In the genomic region with DNA sequence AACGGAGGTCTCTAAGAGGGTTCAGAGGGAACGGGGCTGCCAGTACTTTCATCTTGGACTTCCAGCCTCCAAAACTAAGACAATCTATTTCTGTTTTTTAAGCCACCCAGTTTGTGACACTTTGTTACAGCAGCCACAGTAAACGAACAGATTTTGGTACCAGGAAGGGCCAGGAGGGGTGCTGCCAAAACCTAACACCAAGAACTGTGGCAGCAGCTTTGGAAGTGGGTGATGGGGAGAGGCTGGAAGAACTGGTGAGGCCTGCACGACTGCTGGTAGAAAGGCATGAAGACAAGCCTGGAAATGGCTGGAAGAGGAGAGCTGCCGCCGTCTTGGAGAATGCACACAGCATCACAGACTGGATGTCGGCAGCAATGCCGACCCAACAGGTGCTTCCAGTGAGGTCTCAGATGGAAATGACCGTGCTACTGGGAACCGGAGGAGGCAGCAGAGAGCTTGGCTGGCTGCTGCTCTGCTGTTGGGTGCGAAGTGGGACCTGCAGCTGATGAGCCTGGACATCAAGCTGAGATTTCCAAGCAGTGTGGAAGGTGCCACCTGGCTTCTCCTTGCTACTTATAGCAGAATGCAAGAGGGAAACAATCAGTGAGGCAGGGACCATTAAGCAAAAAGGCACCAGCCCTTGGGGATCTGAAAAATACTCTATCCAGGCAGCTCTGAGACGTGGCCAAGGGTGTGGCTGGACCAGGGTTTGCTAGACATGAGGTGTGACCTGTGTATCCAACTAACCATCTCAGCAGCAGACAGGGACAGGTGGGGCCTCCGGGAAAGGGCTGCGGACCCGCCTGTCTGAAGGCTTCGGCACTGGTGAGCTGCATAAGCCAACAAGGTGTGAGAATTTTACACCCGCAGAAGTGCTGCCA, we compare ENCODE assay signal across 1 cellular context.
TF ChIP-seq lines count a peak whose summit lies in the region.

No MANE protein-coding gene starts in this region.

TF ChIP-seq in IMR-90, 13 proteins besides CTCF, POLR2A, EP300 and RAD21:
- TF ChIP-seq CHD1 (IDR thresholded peaks at IDR 0.05; ENCODE audit: low read depth, low read length), result no peak
TF ChIP-seq in IMR-90: peak in this region for 0.
